ENCODE assay signal across 10 cellular contexts in genomic region chr16:77277571-77277970, GRCh38.
A peak's percentile ranks its signal among the peaks of the same experiment; 100 is the strongest.
DNase-seq lines count a peak whose midpoint lies in the region; TF ChIP-seq lines count a peak whose summit lies in the region.
"Had no signal": no experiment of that assay in that cellular context is flagged by ENCODE, and none has a peak within 500 bp of the region (broad histone marks: within the 10 kb centered on the region; RNA-seq: fewer than 3 reads in every experiment).

No MANE protein-coding gene starts in this region.

- DNase-seq in G401 (ENCODE audit: low spot score): peak; percentile 21
- DNase-seq in LHCN-M2 (ENCODE audit: low read depth): peak; percentile 29
- peak; percentile 77 for DNase-seq in myocyte (ENCODE audit: low read depth)
- DNase-seq in NCI-H1417 (lab: John Stamatoyannopoulos, UW): no peak
- DNase-seq in stimulated activated CD4-positive, alpha-beta T cell treated with anti-CD3 and anti-CD28 coated beads, Interleukin-4, amount 100 ng/mL, for 4 hours: no peak
- no peak for DNase-seq in erythroblast (lab: John Stamatoyannopoulos, UW)
- DNase-seq in Ammon's horn (ENCODE audit: low spot score): no peak
- DNase-seq: CD4-positive, CD25-positive, alpha-beta regulatory T cell; DMS53; H7 had no signal

- TF ChIP-seq POLR2A in erythroblast (IDR thresholded peaks at IDR 0.05; ENCODE audit: low read length): no peak

- in situ Hi-C loops in G401 (cut with HindIII; ENCODE audit: low sequenced_read_pairs): no loop called here

Comparison
In these comparisons a context has a peak if more than half of its experiments do, and no peak if none do; other contexts are left out.
1. DNase-seq: peak in G401 (single experiment), LHCN-M2 (single experiment) and myocyte (single experiment); none in NCI-H1417 (0 of 3), stimulated activated CD4-positive, alpha-beta T cell treated with anti-CD3 and anti-CD28 coated beads, Interleukin-4, amount 100 ng/mL, for 4 hours (0 of 2), erythroblast (0 of 2) and Ammon's horn (single experiment).